In the genomic region with DNA sequence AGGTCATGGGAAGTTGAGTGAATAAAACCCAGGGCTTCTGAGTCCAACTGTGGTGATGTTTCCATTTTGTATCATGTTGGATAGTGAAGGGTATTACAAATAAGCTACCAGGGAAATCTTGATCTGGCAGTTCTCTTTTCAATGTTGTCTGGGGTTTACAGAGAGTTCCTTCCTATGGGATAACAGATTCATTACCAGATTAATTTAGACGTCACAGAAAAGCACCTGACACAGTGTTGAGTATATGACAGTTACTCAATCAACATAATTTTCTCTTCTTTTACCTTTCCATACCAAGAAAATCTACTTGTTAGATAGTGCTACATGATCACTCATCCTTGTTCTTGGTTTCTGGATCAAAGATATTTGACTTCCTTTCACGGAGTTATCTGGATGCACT, we compare ENCODE assay signal across 9 cellular contexts.
"Had no signal": no experiment of that assay in that cellular context is flagged by ENCODE, and none has a peak within 500 bp of the region (broad histone marks: within the 10 kb centered on the region; RNA-seq: fewer than 3 reads in every experiment).

No MANE protein-coding gene starts in this region.

- DNase-seq: H7, HFFc6, KG1 had no signal

- H3K4me3 ChIP-seq: GM23338, HAP-1 had no signal

- H3K36me3 ChIP-seq: HAP-1 had no signal

- H3K27ac ChIP-seq: HL-60 had no signal

- H3K4me3 Mint-ChIP-seq: GM23338, HFFc6, IgD-negative memory B cell had no signal

- H3K4me1 ChIP-seq: HAP-1 had no signal

- H3K4me1 Mint-ChIP-seq: IgD-negative memory B cell had no signal

- H3K27ac Mint-ChIP-seq: GM23338, HFFc6, IgD-negative memory B cell had no signal

- H3K36me3 Mint-ChIP-seq: IgD-negative memory B cell had no signal

- H3K4me2 ChIP-seq: GM23338 had no signal

- FAIRE-seq: H1, HepG2 had no signal

- H2AFZ ChIP-seq: GM23338 had no signal

- H3K9me3 ChIP-seq: HAP-1 had no signal

- H3K9me3 Mint-ChIP-seq: GM23338, HFFc6, IgD-negative memory B cell had no signal
